In genomic region chr1:150576367-150576711, GRCh38 we compare ENCODE assay signal across 8 cellular contexts. TPM values are rescaled to one million over a fixed set of nuclear protein-coding genes. Genes with fewer than 3 reads are reported as not detected.
DNase-seq lines count a peak whose midpoint lies in the region; ATAC-seq and TF ChIP-seq lines count a peak whose summit lies in the region.

No MANE protein-coding gene starts in this region.

- CTCF ChIA-PET in activated B cell treated with CpG ODN at 0.5 μM for 24 hours (lab: Charles Lee), result interaction anchor here (0.6 to 9.8 kb wide), 4 partner anchors 8 to 330 kb away, joined by 3 to 196 read pairs (median 38); no protein-coding TSS in a partner anchor

- H3K4me1 ChIP-seq in HAP-1, result peaks cover 22% of the 10 kb centered on the region
- peaks cover 7% of the 10 kb centered on the region for H3K4me1 ChIP-seq in right cardiac atrium (ENCODE audit: control insufficient read depth, insufficient read depth, low read length)

- H3K36me3 ChIP-seq in HAP-1 (replicated peaks), result peaks cover 66% of the 10 kb centered on the region

- POLR2A ChIA-PET in activated B cell treated with CpG ODN at 0.5 μM for 24 hours (lab: Charles Lee), result interaction anchor here (0.5 to 14.3 kb wide), 5 partner anchors 11 to 380 kb away, joined by 3 to 1106 read pairs (median 3); no protein-coding TSS in a partner anchor

- no peak for TF ChIP-seq CTCF in activated B cell treated with CpG ODN at 0.5 μM for 24 hours (IDR thresholded peaks at IDR 0.05)

- WGBS in right cardiac atrium, result 4% methylated on average over 4 of the region's 4 CpGs

- in situ Hi-C loops in HAP-1 (cut with MboI; ENCODE audit: low sequenced_read_pairs), result no loop called here

- peak overlapping the region; percentile 95 for H3K4me3 Mint-ChIP-seq in activated B cell treated with CpG ODN at 0.5 μM for 24 hours

- DNase-seq in HAP-1 (ENCODE audit: low spot score in 2 of 2) (no peak), activated B cell treated with CpG ODN at 0.5 μM for 24 hours (no peak), right cardiac atrium (no peak), NCI-H1417 treated with DMSO at 0.1 percent for 48 hours (lab: John Stamatoyannopoulos, UW) (no peak), erythroblast (lab: John Stamatoyannopoulos, UW) (no peak)

- no peaks in the 10 kb centered on the region for H3K27me3 Mint-ChIP-seq in activated B cell treated with CpG ODN at 0.5 μM for 24 hours

- H3K27me3 ChIP-seq in HAP-1 (ENCODE audit: low read depth), result no peaks in the 10 kb centered on the region
- H3K27me3 ChIP-seq in right cardiac atrium (ENCODE audit: control insufficient read depth, insufficient read depth), result no peaks in the 10 kb centered on the region

- no peak for TF ChIP-seq POLR2A in erythroblast (IDR thresholded peaks at IDR 0.05; ENCODE audit: low read length)

- H3K27ac ChIP-seq in right cardiac atrium (ENCODE audit: low read length), result no peak overlapping the region
- peak overlapping the region in 18 of 21 experiments; percentile 95 to 100 (median 100) for H3K27ac ChIP-seq in skin epidermis

- H3K27ac Mint-ChIP-seq in activated B cell treated with CpG ODN at 0.5 μM for 24 hours, result peak overlapping the region; percentile 85

- peaks cover 69% of the 10 kb centered on the region for H3K36me3 Mint-ChIP-seq in activated B cell treated with CpG ODN at 0.5 μM for 24 hours (ENCODE audit: low read depth)

- intact Hi-C loops in activated B cell treated with CpG ODN at 0.5 μM for 24 hours (cut with micrococcal nuclease) (no loop called here), right cardiac atrium (cut with DNase I) (loop anchor here in 2 of 4 donors (5.0 kb wide), 1 partner anchor 46 kb away; no protein-coding TSS in a partner anchor)

- peaks cover 72% of the 10 kb centered on the region for H3K4me1 Mint-ChIP-seq in activated B cell treated with CpG ODN at 0.5 μM for 24 hours

- H3K9me3 ChIP-seq in HAP-1, result no peaks in the 10 kb centered on the region
- H3K9me3 ChIP-seq in right cardiac atrium (ENCODE audit: control insufficient read depth, low read length), result no peaks in the 10 kb centered on the region

- ATAC-seq in activated B cell treated with CpG ODN at 0.5 μM for 24 hours (ENCODE audit: low read depth) (no peak), right cardiac atrium (no peak), HG02642 (IDR thresholded peaks at IDR 0.05; ENCODE audit: poor library complexity, unreplicated experiment) (no peak), HG03565 (IDR thresholded peaks at IDR 0.05; ENCODE audit: unreplicated experiment) (no peak)

- H3K9me3 Mint-ChIP-seq in activated B cell treated with CpG ODN at 0.5 μM for 24 hours, result no peaks in the 10 kb centered on the region

- H3K4me3 ChIP-seq in HAP-1 (peak overlapping the region; percentile 90), right cardiac atrium (ENCODE audit: low read length) (peak overlapping the region; percentile 99), skin epidermis (peak overlapping the region; percentile 59 to 97 (median 82))

RNA-seq across cellular contexts. Expression of gene MCL1, which starts 3.1 kb away (rescaled TPM):
- total RNA-seq in activated B cell treated with CpG ODN at 0.5 μM for 24 hours (224 and 233 TPM in 2 replicates), right cardiac atrium (100 to 1,000 TPM in 1 of 4 donors, 10 to 100 TPM in 3; 65.5 to 130 (median 80.2) TPM)
- polyA plus RNA-seq in right cardiac atrium, result 78.7 TPM

RNA-seq across cellular contexts. Expression of gene ADAMTSL4, which starts 27.1 kb away (rescaled TPM):
- total RNA-seq in activated B cell treated with CpG ODN at 0.5 μM for 24 hours, result 0.11 TPM in 1 of 2 replicates, not detected in the other
- 10 to 100 TPM; 22.6 to 57.0 (median 37.2) TPM for total RNA-seq in right cardiac atrium
- 26.3 TPM for polyA plus RNA-seq in right cardiac atrium

RNA-seq across cellular contexts. Expression of gene ENSA, which starts 53.1 kb away (rescaled TPM):
- total RNA-seq in activated B cell treated with CpG ODN at 0.5 μM for 24 hours (202 and 227 TPM in 2 replicates), right cardiac atrium (100 to 1,000 TPM; 111 to 122 (median 118) TPM)
- polyA plus RNA-seq in right cardiac atrium, result 81.6 TPM

Comparison
In these comparisons a context has a peak if more than half of its experiments do, and no peak if none do; other contexts are left out.
1. RNA of gene ADAMTSL4, which starts 27.1 kb away (total RNA-seq): 22.6 to 57.0 TPM in right cardiac atrium; 0.11 TPM in activated B cell treated with CpG ODN at 0.5 μM for 24 hours; every median in the first group is over 10 times any median in the second.
2. Peak in every context shown above with its lines, with median percentiles within 50 percentile points of each other: H3K4me3 ChIP-seq.